ENCODE assay signal across 1 cellular context in the genomic region with DNA sequence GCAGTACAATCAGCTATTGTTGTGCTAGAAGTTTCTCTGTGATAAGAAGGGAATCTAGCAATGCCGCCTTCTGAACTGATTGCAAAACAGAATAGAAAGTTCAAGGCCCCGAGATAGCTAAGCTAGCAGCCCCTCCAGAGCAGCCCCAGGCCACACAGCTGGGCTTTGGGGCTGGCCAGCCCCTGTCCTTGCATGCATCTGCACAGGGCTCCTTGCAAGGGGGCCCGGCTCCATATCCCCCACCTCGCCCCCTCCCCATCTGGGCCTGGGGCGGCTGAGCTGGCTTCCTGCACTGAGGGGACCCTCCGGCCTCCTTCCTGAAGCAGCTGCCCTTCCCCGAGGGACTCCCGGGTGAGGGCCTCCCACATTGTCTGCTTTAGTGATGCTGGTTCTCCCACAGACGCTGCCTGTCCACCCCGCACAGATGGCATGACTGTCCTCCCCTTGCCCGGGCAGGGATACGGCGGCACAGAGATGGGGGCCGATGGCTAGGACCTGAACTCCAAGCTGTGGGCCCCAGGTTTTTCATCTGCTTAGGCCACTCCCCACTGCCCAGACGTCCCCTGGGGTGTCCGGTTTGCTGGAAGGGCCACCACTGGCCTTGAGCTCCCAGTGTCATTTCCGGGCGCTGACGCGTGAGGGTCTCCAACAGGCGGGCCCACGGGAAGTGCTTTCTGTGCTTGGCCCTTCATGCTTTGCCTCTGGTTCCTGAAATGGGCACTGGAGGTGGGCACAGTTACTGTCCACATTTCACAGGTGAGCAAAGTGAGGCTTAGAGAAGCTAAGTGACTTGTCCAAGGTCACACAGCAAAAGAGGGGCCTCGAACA.
TF ChIP-seq lines count a peak whose summit lies in the region.

No MANE protein-coding gene starts in this region.

TF ChIP-seq in HepG2, 621 proteins besides CTCF, POLR2A, EP300 and RAD21 (continued from another document and continues in another):
- TF ChIP-seq, protein P1, sequence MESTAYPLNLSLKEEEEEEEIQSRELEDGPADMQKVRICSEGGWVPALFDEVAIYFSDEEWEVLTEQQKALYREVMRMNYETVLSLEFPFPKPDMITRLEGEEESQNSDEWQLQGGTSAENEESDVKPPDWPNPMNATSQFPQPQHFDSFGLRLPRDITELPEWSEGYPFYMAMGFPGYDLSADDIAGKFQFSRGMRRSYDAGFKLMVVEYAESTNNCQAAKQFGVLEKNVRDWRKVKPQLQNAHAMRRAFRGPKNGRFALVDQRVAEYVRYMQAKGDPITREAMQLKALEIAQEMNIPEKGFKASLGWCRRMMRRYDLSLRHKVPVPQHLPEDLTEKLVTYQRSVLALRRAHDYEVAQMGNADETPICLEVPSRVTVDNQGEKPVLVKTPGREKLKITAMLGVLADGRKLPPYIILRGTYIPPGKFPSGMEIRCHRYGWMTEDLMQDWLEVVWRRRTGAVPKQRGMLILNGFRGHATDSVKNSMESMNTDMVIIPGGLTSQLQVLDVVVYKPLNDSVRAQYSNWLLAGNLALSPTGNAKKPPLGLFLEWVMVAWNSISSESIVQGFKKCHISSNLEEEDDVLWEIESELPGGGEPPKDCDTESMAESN (CRISPR knock-in tag; conservative IDR thresholded peaks at IDR 0.05) = peak; percentile 66; the same call in 1 of the 2 replicates
- TF ChIP-seq NFKBIZ (CRISPR knock-in tag; IDR thresholded peaks at IDR 0.05) (peak; percentile 82; the same call in 1 of the 2 replicates), ZNF749 (CRISPR knock-in tag; IDR thresholded peaks at IDR 0.05; ENCODE audit: borderline replicate concordance) (no peak), HMG20A (CRISPR knock-in tag; IDR thresholded peaks at IDR 0.05; ENCODE audit: borderline replicate concordance) (peak; percentile 81; the same call in 1 of the 2 replicates), ZNF224 (CRISPR knock-in tag; IDR thresholded peaks at IDR 0.05) (peak; percentile 69; the same call in 1 of the 2 replicates), USF2 (IDR thresholded peaks at IDR 0.05; ENCODE audit: low read depth, low read length) (no peak), USF2 (CRISPR knock-in tag; IDR thresholded peaks at IDR 0.05; ENCODE audit: borderline replicate concordance) (no peak), HOXA7 (CRISPR knock-in tag; IDR thresholded peaks at IDR 0.05) (no peak), SATB2 (CRISPR knock-in tag; IDR thresholded peaks at IDR 0.05) (no peak), KDM2A (CRISPR knock-in tag; IDR thresholded peaks at IDR 0.05; ENCODE audit: borderline replicate concordance, low read depth) (no peak; the same call in 1 of the 2 replicates), ZNF451 (CRISPR knock-in tag; IDR thresholded peaks at IDR 0.05) (no peak), POLR2G (IDR thresholded peaks at IDR 0.05; ENCODE audit: low read depth, low read length) (peak; percentile 78), ELF1 (CRISPR knock-in tag; IDR thresholded peaks at IDR 0.05) (peak; percentile 33), NFYB (CRISPR knock-in tag; IDR thresholded peaks at IDR 0.05) (peak; percentile 13; the same call in 1 of the 2 replicates), TRIM22 (IDR thresholded peaks at IDR 0.05) (no peak), RNF2 (conservative IDR thresholded peaks at IDR 0.05; ENCODE audit: low read depth) (no peak), ZNF782 (CRISPR knock-in tag; IDR thresholded peaks at IDR 0.05; ENCODE audit: borderline replicate concordance) (no peak), ZSCAN12 (CRISPR knock-in tag; IDR thresholded peaks at IDR 0.05) (no peak), CBX5 (CRISPR knock-in tag; IDR thresholded peaks at IDR 0.05; ENCODE audit: borderline replicate concordance) (0 out of 2 replicates have a peak, but pooled peaks have one; percentile 18), ZNF558 (CRISPR knock-in tag; IDR thresholded peaks at IDR 0.05; ENCODE audit: borderline replicate concordance) (0 out of 2 replicates have a peak, but pooled peaks have one; percentile 61), ZNF446 (CRISPR knock-in tag; IDR thresholded peaks at IDR 0.05) (no peak), RBM39 (IDR thresholded peaks at IDR 0.05; ENCODE audit: low read depth, low read length, poor library complexity, severe bottlenecking) (peak; percentile 58), MIER2 (CRISPR knock-in tag; IDR thresholded peaks at IDR 0.05) (no peak), ZBED4 (CRISPR knock-in tag; IDR thresholded peaks at IDR 0.05; ENCODE audit: borderline replicate concordance) (0 out of 2 replicates have a peak, but pooled peaks have one; percentile 19), ZNF7 (CRISPR knock-in tag; IDR thresholded peaks at IDR 0.05) (no peak), CSRNP2 (CRISPR knock-in tag; conservative IDR thresholded peaks at IDR 0.05; ENCODE audit: low read depth) (no peak), DR1 (CRISPR knock-in tag; IDR thresholded peaks at IDR 0.05) (no peak), KLF11 (CRISPR knock-in tag; IDR thresholded peaks at IDR 0.05) (no peak), SMAD3 (CRISPR knock-in tag; IDR thresholded peaks at IDR 0.05) (no peak; the same call in 1 of the 2 replicates), DDIT3 (CRISPR knock-in tag; IDR thresholded peaks at IDR 0.05) (no peak), RORA (CRISPR knock-in tag; IDR thresholded peaks at IDR 0.05) (no peak), ATF6 (CRISPR knock-in tag; conservative IDR thresholded peaks at IDR 0.05) (no peak), NR1H2 (CRISPR knock-in tag; IDR thresholded peaks at IDR 0.05; ENCODE audit: borderline replicate concordance, low read depth) (no peak), ZNF253 (CRISPR knock-in tag; IDR thresholded peaks at IDR 0.05; ENCODE audit: borderline replicate concordance) (no peak), CC2D1A (CRISPR knock-in tag; IDR thresholded peaks at IDR 0.05) (no peak), SMYD3 (CRISPR knock-in tag; IDR thresholded peaks at IDR 0.05) (no peak), ZKSCAN5 (CRISPR knock-in tag; IDR thresholded peaks at IDR 0.05) (no peak), ZNF746 (CRISPR knock-in tag; IDR thresholded peaks at IDR 0.05) (peak; percentile 29; the same call in 1 of the 2 replicates), KLF13 (CRISPR knock-in tag; IDR thresholded peaks at IDR 0.05) (no peak), NCOA2 (CRISPR knock-in tag; IDR thresholded peaks at IDR 0.05) (peak; percentile 92)
- TF ChIP-seq, protein P2, sequence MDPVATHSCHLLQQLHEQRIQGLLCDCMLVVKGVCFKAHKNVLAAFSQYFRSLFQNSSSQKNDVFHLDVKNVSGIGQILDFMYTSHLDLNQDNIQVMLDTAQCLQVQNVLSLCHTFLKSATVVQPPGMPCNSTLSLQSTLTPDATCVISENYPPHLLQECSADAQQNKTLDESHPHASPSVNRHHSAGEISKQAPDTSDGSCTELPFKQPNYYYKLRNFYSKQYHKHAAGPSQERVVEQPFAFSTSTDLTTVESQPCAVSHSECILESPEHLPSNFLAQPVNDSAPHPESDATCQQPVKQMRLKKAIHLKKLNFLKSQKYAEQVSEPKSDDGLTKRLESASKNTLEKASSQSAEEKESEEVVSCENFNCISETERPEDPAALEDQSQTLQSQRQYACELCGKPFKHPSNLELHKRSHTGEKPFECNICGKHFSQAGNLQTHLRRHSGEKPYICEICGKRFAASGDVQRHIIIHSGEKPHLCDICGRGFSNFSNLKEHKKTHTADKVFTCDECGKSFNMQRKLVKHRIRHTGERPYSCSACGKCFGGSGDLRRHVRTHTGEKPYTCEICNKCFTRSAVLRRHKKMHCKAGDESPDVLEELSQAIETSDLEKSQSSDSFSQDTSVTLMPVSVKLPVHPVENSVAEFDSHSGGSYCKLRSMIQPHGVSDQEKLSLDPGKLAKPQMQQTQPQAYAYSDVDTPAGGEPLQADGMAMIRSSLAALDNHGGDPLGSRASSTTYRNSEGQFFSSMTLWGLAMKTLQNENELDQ (CRISPR knock-in tag; IDR thresholded peaks at IDR 0.05; ENCODE audit: borderline replicate concordance) = no peak
- TF ChIP-seq, protein P3, sequence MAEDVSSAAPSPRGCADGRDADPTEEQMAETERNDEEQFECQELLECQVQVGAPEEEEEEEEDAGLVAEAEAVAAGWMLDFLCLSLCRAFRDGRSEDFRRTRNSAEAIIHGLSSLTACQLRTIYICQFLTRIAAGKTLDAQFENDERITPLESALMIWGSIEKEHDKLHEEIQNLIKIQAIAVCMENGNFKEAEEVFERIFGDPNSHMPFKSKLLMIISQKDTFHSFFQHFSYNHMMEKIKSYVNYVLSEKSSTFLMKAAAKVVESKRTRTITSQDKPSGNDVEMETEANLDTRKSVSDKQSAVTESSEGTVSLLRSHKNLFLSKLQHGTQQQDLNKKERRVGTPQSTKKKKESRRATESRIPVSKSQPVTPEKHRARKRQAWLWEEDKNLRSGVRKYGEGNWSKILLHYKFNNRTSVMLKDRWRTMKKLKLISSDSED (CRISPR knock-in tag; IDR thresholded peaks at IDR 0.05) = no peak
- TF ChIP-seq, protein P4, sequence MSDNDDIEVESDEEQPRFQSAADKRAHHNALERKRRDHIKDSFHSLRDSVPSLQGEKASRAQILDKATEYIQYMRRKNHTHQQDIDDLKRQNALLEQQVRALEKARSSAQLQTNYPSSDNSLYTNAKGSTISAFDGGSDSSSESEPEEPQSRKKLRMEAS (IDR thresholded peaks at IDR 0.05) = no peak; the same call in 1 of the 2 replicates
